ENCODE assay signal across 14 cellular contexts in the genomic region with DNA sequence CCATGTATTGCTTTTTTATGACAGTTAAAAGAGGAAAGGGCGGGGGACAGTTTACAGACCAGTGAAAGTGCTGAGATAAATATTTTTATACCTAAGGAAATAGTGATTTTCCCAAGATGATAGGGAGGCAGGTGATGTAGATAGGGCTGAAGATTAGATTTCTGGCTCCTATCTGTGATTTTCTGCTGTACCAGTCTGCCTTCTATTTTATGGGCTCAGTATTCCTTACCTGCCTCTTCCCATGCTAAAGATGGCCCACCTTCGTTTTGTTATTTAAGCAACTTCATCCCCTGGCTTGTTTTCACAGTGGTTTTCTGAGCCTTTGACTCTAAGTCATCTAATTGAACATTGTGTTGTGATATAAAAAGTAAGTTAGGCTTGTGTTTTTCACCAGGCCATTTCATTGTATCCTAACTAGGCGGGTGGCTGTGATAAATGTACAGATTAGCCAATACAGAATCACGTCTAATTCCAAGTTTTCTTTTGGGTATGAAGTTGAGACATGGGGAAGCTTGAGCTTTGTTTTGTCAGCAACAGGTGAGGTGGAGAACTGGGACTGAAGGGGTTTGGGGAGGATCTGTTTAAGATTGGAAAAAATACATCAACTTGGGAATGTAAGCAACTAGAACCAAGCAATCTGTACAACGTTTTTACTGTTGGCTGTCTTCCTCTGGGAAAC. TPM values are rescaled to one million over a fixed set of nuclear protein-coding genes. Genes with fewer than 3 reads are reported as not detected.
DNase-seq lines count a peak whose midpoint lies in the region; ATAC-seq and TF ChIP-seq lines count a peak whose summit lies in the region.
"Had no signal": no experiment of that assay in that cellular context is flagged by ENCODE, and none has a peak within 500 bp of the region (broad histone marks: within the 10 kb centered on the region; RNA-seq: fewer than 3 reads in every experiment).

No MANE protein-coding gene starts in this region.

- no peaks in the 10 kb centered on the region for H3K9me2 ChIP-seq in GM23248 (ENCODE audit: insufficient read depth)

- WGBS in GM23248 (ENCODE audit: low coverage in 1 of 2, low lambda C conversion rate in 2 of 2, missing lambda C conversion rate in 2 of 2), 2 experiments = 52 to 56% methylated on average over 5 of the region's 5 CpGs

- H3K9ac ChIP-seq in GM23248 = no peak overlapping the region

- H3K27ac ChIP-seq in GM23248 (peak overlapping the region; percentile 13; the same call in 1 of the 2 replicates), brain microvascular endothelial cell (no peak overlapping the region)

- no peak for DNase-seq in activated CD4-positive, alpha-beta T cell treated with anti-CD3 and anti-CD28 coated beads for 36 hours
- DNase-seq in activated CD4-positive, alpha-beta T cell treated with anti-CD3 and anti-CD28 coated beads for 1 hour = no peak
- DNase-seq in GM23248 = no peak
- DNase-seq in activated T-helper 1 cell treated with anti-CD3 and anti-CD28 coated beads, Interleukin-12 subunit alpha, Interleukin-12 subunit beta, Interleukin-2, Interleukin-4 antibody, amounts not matched to agents 30 ng/mL and 10 ng/mL and 1 ng/mL, durations not matched to agents 14 hours and 24 hours and 36 hours (ENCODE audit: low spot score) = no peak
- DNase-seq in naive B cell = no peak
- DNase-seq in epidermal melanocyte (ENCODE audit: insufficient read length, low spot score) = no peak
- no peak for DNase-seq in HK-2 (ENCODE audit: unreplicated experiment)
- no peak for DNase-seq in brain microvascular endothelial cell
- DNase-seq: Caco-2; NCI-H1092; NCI-H2171 treated with DMSO at 0.1 percent for 48 hours; NK-92 treated with Interleukin-12 subunit alpha and Interleukin-12 subunit beta, amount 100 ng/mL, for 24 hours; stimulated activated naive CD4-positive, alpha-beta T cell treated with Interleukin-2 at 50 U/mL for 16 hours had no signal

- in situ Hi-C loops in GM23248 (cut with MboI) (no loop called here), brain microvascular endothelial cell (cut with HindIII; ENCODE audit: low pct_ligation_motif_present, low sequenced_read_pairs) (no loop called here)

- POLR2A ChIA-PET in activated CD4-positive, alpha-beta T cell treated with anti-CD3 and anti-CD28 coated beads for 36 hours (lab: Charles Lee) = interaction anchor here (0.6 kb wide), 1 partner anchor 92 kb away, joined by 3 read pairs; a partner anchor contains a TSS

- intact Hi-C loops in activated CD4-positive, alpha-beta T cell treated with anti-CD3 and anti-CD28 coated beads for 36 hours (cut with DNase I, micrococcal nuclease) = loop anchor here in 1 of 2 experiments (5.0 kb wide), 1 partner anchor 392 kb away; no protein-coding TSS in a partner anchor
- intact Hi-C loops in activated T-helper 1 cell treated with anti-CD3 and anti-CD28 coated beads, Interleukin-12 subunit alpha, Interleukin-12 subunit beta, Interleukin-2, Interleukin-4 antibody, amounts not matched to agents 30 ng/mL and 10 ng/mL and 1 ng/mL, durations not matched to agents 14 hours and 24 hours and 36 hours (cut with micrococcal nuclease) = no loop called here

- H3K4me3 ChIP-seq in GM23248 = no peak overlapping the region
- no peak overlapping the region for H3K4me3 ChIP-seq in brain microvascular endothelial cell (ENCODE audit: low read depth, low read length)
- H3K4me3 ChIP-seq: lung had no signal

- H3K36me3 ChIP-seq in GM23248 (ENCODE audit: low read depth) (peaks cover 64% of the 10 kb centered on the region), brain microvascular endothelial cell (replicated peaks) (peaks cover 63% of the 10 kb centered on the region)

- peaks cover 45% of the 10 kb centered on the region for H3K4me1 Mint-ChIP-seq in activated CD4-positive, alpha-beta T cell treated with anti-CD3 and anti-CD28 coated beads for 36 hours
- peaks cover 56% of the 10 kb centered on the region for H3K4me1 Mint-ChIP-seq in activated T-helper 1 cell treated with anti-CD3 and anti-CD28 coated beads, Interleukin-12 subunit alpha, Interleukin-12 subunit beta, Interleukin-2, Interleukin-4 antibody, amounts not matched to agents 30 ng/mL and 10 ng/mL and 1 ng/mL, durations not matched to agents 14 hours and 24 hours and 36 hours (ENCODE audit: low read depth)
- H3K4me1 Mint-ChIP-seq in naive B cell = peaks cover 22 to 46% (median 31%) of the 10 kb centered on the region in 3 donors

- no peak overlapping the region for H3K4me2 ChIP-seq in GM23248 (ENCODE audit: unreplicated experiment)

- no peaks in the 10 kb centered on the region for H3K27me3 ChIP-seq in GM23248 (replicated peaks; ENCODE audit: insufficient read depth)
- no peaks in the 10 kb centered on the region for H3K27me3 ChIP-seq in brain microvascular endothelial cell (replicated peaks)

- peaks cover 55% of the 10 kb centered on the region for H3K79me2 ChIP-seq in GM23248 (ENCODE audit: insufficient read depth)

- no peak overlapping the region for H3K4me3 Mint-ChIP-seq in activated CD4-positive, alpha-beta T cell treated with anti-CD3 and anti-CD28 coated beads for 36 hours
- no peak overlapping the region for H3K4me3 Mint-ChIP-seq in activated T-helper 1 cell treated with anti-CD3 and anti-CD28 coated beads, Interleukin-12 subunit alpha, Interleukin-12 subunit beta, Interleukin-2, Interleukin-4 antibody, amounts not matched to agents 30 ng/mL and 10 ng/mL and 1 ng/mL, durations not matched to agents 14 hours and 24 hours and 36 hours
- peak overlapping the region in 1 of 8 donors; percentile 29 for H3K4me3 Mint-ChIP-seq in naive B cell

- no peaks in the 10 kb centered on the region for H3K27me3 Mint-ChIP-seq in activated CD4-positive, alpha-beta T cell treated with anti-CD3 and anti-CD28 coated beads for 36 hours
- H3K27me3 Mint-ChIP-seq in activated T-helper 1 cell treated with anti-CD3 and anti-CD28 coated beads, Interleukin-12 subunit alpha, Interleukin-12 subunit beta, Interleukin-2, Interleukin-4 antibody, amounts not matched to agents 30 ng/mL and 10 ng/mL and 1 ng/mL, durations not matched to agents 14 hours and 24 hours and 36 hours (ENCODE audit: insufficient read depth) = no peaks in the 10 kb centered on the region
- no peaks in the 10 kb centered on the region for H3K27me3 Mint-ChIP-seq in naive B cell

- H2AFZ ChIP-seq in GM23248 = no peak overlapping the region

- no peaks in the 10 kb centered on the region for H3K9me3 Mint-ChIP-seq in activated CD4-positive, alpha-beta T cell treated with anti-CD3 and anti-CD28 coated beads for 36 hours (ENCODE audit: low read depth)
- no peaks in the 10 kb centered on the region for H3K9me3 Mint-ChIP-seq in activated T-helper 1 cell treated with anti-CD3 and anti-CD28 coated beads, Interleukin-12 subunit alpha, Interleukin-12 subunit beta, Interleukin-2, Interleukin-4 antibody, amounts not matched to agents 30 ng/mL and 10 ng/mL and 1 ng/mL, durations not matched to agents 14 hours and 24 hours and 36 hours
- no peaks in the 10 kb centered on the region for H3K9me3 Mint-ChIP-seq in naive B cell

- no peak for ATAC-seq in activated CD4-positive, alpha-beta T cell treated with anti-CD3 and anti-CD28 coated beads for 36 hours
- ATAC-seq in naive B cell (ENCODE audit: low read depth in 2 of 2) = no peak

- H3K4me1 ChIP-seq in GM23248 (ENCODE audit: insufficient read depth) = peaks cover 33% of the 10 kb centered on the region

- peaks cover 80% of the 10 kb centered on the region for H3K36me3 Mint-ChIP-seq in activated CD4-positive, alpha-beta T cell treated with anti-CD3 and anti-CD28 coated beads for 36 hours (ENCODE audit: low read depth)
- peaks cover 70% of the 10 kb centered on the region for H3K36me3 Mint-ChIP-seq in activated T-helper 1 cell treated with anti-CD3 and anti-CD28 coated beads, Interleukin-12 subunit alpha, Interleukin-12 subunit beta, Interleukin-2, Interleukin-4 antibody, amounts not matched to agents 30 ng/mL and 10 ng/mL and 1 ng/mL, durations not matched to agents 14 hours and 24 hours and 36 hours (ENCODE audit: low read depth)
- peaks cover 20 to 39% of the 10 kb centered on the region in 2 donors for H3K36me3 Mint-ChIP-seq in naive B cell

- CTCF ChIA-PET in activated CD4-positive, alpha-beta T cell treated with anti-CD3 and anti-CD28 coated beads for 36 hours (lab: Charles Lee) = no interaction called here

- peak overlapping the region; percentile 53 for H3K27ac Mint-ChIP-seq in activated CD4-positive, alpha-beta T cell treated with anti-CD3 and anti-CD28 coated beads for 36 hours
- H3K27ac Mint-ChIP-seq in activated T-helper 1 cell treated with anti-CD3 and anti-CD28 coated beads, Interleukin-12 subunit alpha, Interleukin-12 subunit beta, Interleukin-2, Interleukin-4 antibody, amounts not matched to agents 30 ng/mL and 10 ng/mL and 1 ng/mL, durations not matched to agents 14 hours and 24 hours and 36 hours = peak overlapping the region; percentile 36
- H3K27ac Mint-ChIP-seq in naive B cell = peak overlapping the region in 5 of 6 donors; percentile 24 to 85 (median 31)

- peaks cover 96% of the 10 kb centered on the region for H3F3A ChIP-seq in GM23248 (ENCODE audit: insufficient read depth)

- H4K20me1 ChIP-seq in GM23248 (ENCODE audit: insufficient read depth) = 0 out of 2 replicates have a peak, but pooled peaks cover 20% of the 10 kb centered on the region

- H3K9me3 ChIP-seq in GM23248 (ENCODE audit: low read depth) = no peaks in the 10 kb centered on the region
- H3K9me3 ChIP-seq: Caco-2 had no signal

- no peak for TF ChIP-seq CTCF in brain microvascular endothelial cell (IDR thresholded peaks at IDR 0.05; ENCODE audit: low read depth, low read length, missing control alignments)

RNA-seq across cellular contexts. Expression of a gene that starts 5.2 kb away (rescaled TPM):
- total RNA-seq in activated CD4-positive, alpha-beta T cell treated with anti-CD3 and anti-CD28 coated beads for 36 hours = 1,000 to 10,000 TPM; 3,228 to 4,134 TPM
- total RNA-seq in GM23248 (2014; rRNA removed; shearing (Covaris generic)) = 979 and 1,006 TPM in 2 replicates
- polyA plus RNA-seq in GM23248 (2016; fragmentation: Nextera tagmentation; extraction: Ambion mirVana) = 1,627 and 1,708 TPM in 2 replicates
- total RNA-seq in activated T-helper 1 cell treated with anti-CD3 and anti-CD28 coated beads, Interleukin-12 subunit alpha, Interleukin-12 subunit beta, Interleukin-2, Interleukin-4 antibody, amounts not matched to agents 30 ng/mL and 10 ng/mL and 1 ng/mL, durations not matched to agents 14 hours and 24 hours and 36 hours = 2,803 and 2,922 TPM in 2 replicates
- polyA plus RNA-seq in naive B cell (ENCODE audit: low read depth in 6 of 6) = 1,000 to 10,000 TPM; 1,779 to 4,557 (median 3,922) TPM
